Comparison of ENCODE assay signal across 8 cellular contexts in genomic region chr17:49570540-49571242, GRCh38. TPM values are rescaled to one million over a fixed set of nuclear protein-coding genes. Genes with fewer than 3 reads are reported as not detected.
DNase-seq lines count a peak whose midpoint lies in the region; ATAC-seq and TF ChIP-seq lines count a peak whose summit lies in the region.

No MANE protein-coding gene starts in this region.

- H4K20me1 ChIP-seq in BLaER1 (no peaks in the 10 kb centered on the region), HCT116 (ENCODE audit: insufficient read depth) (no peaks in the 10 kb centered on the region)

- no peaks in the 10 kb centered on the region for H3K9me3 ChIP-seq in BLaER1
- no peaks in the 10 kb centered on the region for H3K9me3 ChIP-seq in HCT116 (ENCODE audit: control insufficient read depth in 1 of 2, insufficient read depth in 1 of 2, low read depth in 1 of 2, low read length in 2 of 2)

- no peaks in the 10 kb centered on the region for H3K9me2 ChIP-seq in HCT116 (ENCODE audit: insufficient read depth)

- no peak for TF ChIP-seq POLR2A in HCT116 (IDR thresholded peaks at IDR 0.05; ENCODE audit: borderline replicate concordance, extremely low read depth, insufficient read depth, insufficient read length)

- TF ChIP-seq CTCF in HCT116 (IDR thresholded peaks at IDR 0.05 in 2 of 3, conservative IDR thresholded peaks at IDR 0.05 in 1 of 3; ENCODE audit: borderline replicate concordance in 1 of 3, insufficient read depth in 1 of 3, low read depth in 2 of 3, low read length in 2 of 3), result no peak

- no peaks in the 10 kb centered on the region for H3K9me3 Mint-ChIP-seq in activated naive CD8-positive, alpha-beta T cell treated with anti-CD3 and anti-CD28 coated beads, Interleukin-2, amount 50 U/mL, for 24 hours
- no peaks in the 10 kb centered on the region for H3K9me3 Mint-ChIP-seq in naive thymus-derived CD8-positive, alpha-beta T cell

- no peaks in the 10 kb centered on the region for H3K79me2 ChIP-seq in HCT116 (ENCODE audit: insufficient read depth, low read length)

- RAD21 ChIA-PET in HCT116 (lab: Charles Lee; ENCODE audit: low non-redundant PET in 1 of 2, low total read pairs in 2 of 2, uncharacterized antibody in 2 of 2, unreplicated experiment in 2 of 2), result interaction anchor here (1.6 to 1.9 kb wide), 2 partner anchors 125 to 126 kb away, joined by 6 to 7 read pairs; no protein-coding TSS in a partner anchor

- H3K27ac ChIP-seq in BLaER1 (no peak overlapping the region), HCT116 (ENCODE audit: low read depth, low read length) (no peak overlapping the region)

- H3K27me3 ChIP-seq in BLaER1 (peaks cover 40% of the 10 kb centered on the region), HCT116 (ENCODE audit: insufficient read depth, low read length) (peaks cover 11% of the 10 kb centered on the region; the same call in 1 of the 2 replicates)

- no peaks in the 10 kb centered on the region for H3K36me3 ChIP-seq in BLaER1
- no peaks in the 10 kb centered on the region for H3K36me3 ChIP-seq in HCT116 (ENCODE audit: control insufficient read depth in 1 of 2, insufficient read depth in 2 of 2, low read length in 2 of 2)

- CTCF ChIA-PET in HCT116 (lab: Charles Lee), result interaction anchor here (0.6 to 5.9 kb wide), 30 partner anchors 9 to 485 kb away, joined by 3 to 92 read pairs (median 6); partner anchors contain the start of genes FAM117A, ITGA3, PHB1 and SLC35B1

- H3K9ac ChIP-seq in BLaER1 (no peak overlapping the region), HCT116 (ENCODE audit: low read length) (no peak overlapping the region)

- H3K4me2 ChIP-seq in BLaER1, result peak overlapping the region; percentile 73
- H3K4me2 ChIP-seq in HCT116 (ENCODE audit: low read length), result peak overlapping the region; percentile 83

- H3K27ac Mint-ChIP-seq in activated naive CD8-positive, alpha-beta T cell treated with anti-CD3 and anti-CD28 coated beads, Interleukin-2, amount 50 U/mL, for 24 hours, result peak overlapping the region; percentile 29
- H3K27ac Mint-ChIP-seq in naive thymus-derived CD8-positive, alpha-beta T cell, result peak overlapping the region in 2 of 10 donors; percentile 31 to 74

- H2AFZ ChIP-seq in HCT116 (ENCODE audit: low read depth, low read length, poor library complexity, severe bottlenecking), result no peak overlapping the region

- ATAC-seq in HCT116 (no peak), HG03039 (IDR thresholded peaks at IDR 0.05; ENCODE audit: unreplicated experiment) (no peak)
- ATAC-seq in activated naive CD8-positive, alpha-beta T cell treated with anti-CD3 and anti-CD28 coated beads, Interleukin-2, amount 50 U/mL, for 24 hours, result no peak
- no peak for ATAC-seq in naive thymus-derived CD8-positive, alpha-beta T cell

- no TSS peak for BruUV-seq in HCT116 (replicated peaks; lab: Mats Ljungman, UMichigan)

- DNase-seq in HCT116 (ENCODE audit: low read depth, low spot score), result no peak
- no peak for DNase-seq in activated naive CD8-positive, alpha-beta T cell treated with anti-CD3 and anti-CD28 coated beads, Interleukin-2, amount 50 U/mL, for 24 hours
- no peak for DNase-seq in naive thymus-derived CD8-positive, alpha-beta T cell
- no peak for DNase-seq in NCI-H748 (lab: John Stamatoyannopoulos, UW; ENCODE audit: unreplicated experiment)
- no peak for DNase-seq in activated gamma-delta T cell (lab: John Stamatoyannopoulos, UW)
- no peak for DNase-seq in stimulated activated CD4-positive, alpha-beta T cell treated with anti-CD3 and anti-CD28 coated beads, Interleukin-15, amount 100 ng/mL, for 24 hours

- no peaks in the 10 kb centered on the region for H3K36me3 Mint-ChIP-seq in activated naive CD8-positive, alpha-beta T cell treated with anti-CD3 and anti-CD28 coated beads, Interleukin-2, amount 50 U/mL, for 24 hours (ENCODE audit: low read depth)
- no peaks in the 10 kb centered on the region for H3K36me3 Mint-ChIP-seq in naive thymus-derived CD8-positive, alpha-beta T cell

- peaks cover 36% of the 10 kb centered on the region for H3K4me1 ChIP-seq in BLaER1
- peaks cover 0 to 23% of the 10 kb centered on the region in 2 experiments; a peak in 3 of 4 replicates for H3K4me1 ChIP-seq in HCT116 (ENCODE audit: control insufficient read depth in 1 of 2, insufficient read depth in 2 of 2, low read length in 2 of 2)

- no peak overlapping the region for H3K4me3 ChIP-seq in BLaER1
- no peak overlapping the region for H3K4me3 ChIP-seq in HCT116 (replicated peaks in 1 of 2; ENCODE audit: low read depth in 1 of 2, low read length in 2 of 2)

- peaks cover 54% of the 10 kb centered on the region for H3K27me3 Mint-ChIP-seq in activated naive CD8-positive, alpha-beta T cell treated with anti-CD3 and anti-CD28 coated beads, Interleukin-2, amount 50 U/mL, for 24 hours
- H3K27me3 Mint-ChIP-seq in naive thymus-derived CD8-positive, alpha-beta T cell, result peaks cover 10 to 40% (median 33%) of the 10 kb centered on the region in 5 donors

- H3K4me1 Mint-ChIP-seq in activated naive CD8-positive, alpha-beta T cell treated with anti-CD3 and anti-CD28 coated beads, Interleukin-2, amount 50 U/mL, for 24 hours, result peaks cover 30% of the 10 kb centered on the region
- peaks cover 7 to 20% (median 19%) of the 10 kb centered on the region in 4 donors for H3K4me1 Mint-ChIP-seq in naive thymus-derived CD8-positive, alpha-beta T cell

- H3K4me3 Mint-ChIP-seq in activated naive CD8-positive, alpha-beta T cell treated with anti-CD3 and anti-CD28 coated beads, Interleukin-2, amount 50 U/mL, for 24 hours, result peak overlapping the region; percentile 87
- peak overlapping the region in 9 of 10 donors; percentile 7 to 92 (median 68) for H3K4me3 Mint-ChIP-seq in naive thymus-derived CD8-positive, alpha-beta T cell

- intact Hi-C loops in HCT116 (cut with micrococcal nuclease), result loop anchor here (1.0 kb wide), 1 partner anchor 125 kb away; no protein-coding TSS in a partner anchor

- POLR2A ChIA-PET in HCT116 (lab: Charles Lee), result interaction anchor here (1.0 to 1.2 kb wide), 3 partner anchors 123 to 128 kb away, joined by 3 to 4 read pairs (median 4); no protein-coding TSS in a partner anchor
- POLR2A ChIA-PET in naive thymus-derived CD8-positive, alpha-beta T cell (lab: Charles Lee), result interaction anchor here (0.7 to 2.3 kb wide), 7 partner anchors 120 to 193 kb away, joined by 3 to 17 read pairs (median 4); partner anchors contain the start of genes FAM117A, PHB1 and SLC35B1

- TF ChIP-seq RAD21 in HCT116 (IDR thresholded peaks at IDR 0.05; ENCODE audit: low read depth), result no peak

TF ChIP-seq in HCT116, 20 proteins besides CTCF, POLR2A, EP300 and RAD21 (continues in another document):
- TF ChIP-seq SP1 (IDR thresholded peaks at IDR 0.05; ENCODE audit: low read depth) (no peak), JUND (IDR thresholded peaks at IDR 0.05) (no peak), ZFX (IDR thresholded peaks at IDR 0.05) (no peak), MAX (IDR thresholded peaks at IDR 0.05) (no peak), EZH2phosphoT487 (IDR thresholded peaks at IDR 0.05; ENCODE audit: borderline replicate concordance) (no peak), SIN3A (IDR thresholded peaks at IDR 0.05; ENCODE audit: low read depth) (no peak), FOSL1 (IDR thresholded peaks at IDR 0.05; ENCODE audit: low read depth) (no peak), EGR1 (IDR thresholded peaks at IDR 0.05; ENCODE audit: low read depth) (no peak), ZBTB33 (IDR thresholded peaks at IDR 0.05; ENCODE audit: extremely low read depth, insufficient replicate concordance, low read length) (no peak), YY1 (IDR thresholded peaks at IDR 0.05; ENCODE audit: extremely low read depth, insufficient replicate concordance, low read depth, low read length) (no peak), ATF3 (IDR thresholded peaks at IDR 0.05) (no peak)

RNA-seq across cellular contexts. Expression of gene NXPH3, which starts 5.0 kb away (rescaled TPM):
- total RNA-seq in HCT116 (2021; ENCODE audit: unreplicated experiment), result 0.10 TPM
- polyA plus RNA-seq in HCT116 (2012), result 0.02 and 0.13 TPM in 2 replicates
- total RNA-seq in naive thymus-derived CD8-positive, alpha-beta T cell, result not detected
- polyA plus RNA-seq in naive thymus-derived CD8-positive, alpha-beta T cell, result not detected
